In genomic region chr22:41946360-41947180, GRCh38 we compare ENCODE assay signal across 1 cellular context.
TF ChIP-seq lines count a peak whose summit lies in the region.

CENPM (minus strand) TSS chr22:41947152; CDS start chr22:41947076, 76 bp downstream.

TF ChIP-seq in H1, 55 proteins besides CTCF, POLR2A, EP300 and RAD21 (continued from another document):
- peak; percentile 54 for TF ChIP-seq SAP30 (IDR thresholded peaks at IDR 0.05; ENCODE audit: insufficient read depth, insufficient replicate concordance, low read length)
- peak; percentile 62 for TF ChIP-seq TAF1 (IDR thresholded peaks at IDR 0.05; ENCODE audit: low read depth, low read length)
- no peak for TF ChIP-seq SIRT6 (IDR thresholded peaks at IDR 0.05; ENCODE audit: low read length)
- TF ChIP-seq SUZ12 (IDR thresholded peaks at IDR 0.05; ENCODE audit: low read length) = no peak
- no peak for TF ChIP-seq MAFK (IDR thresholded peaks at IDR 0.05; ENCODE audit: low read depth, low read length)
- peak; percentile 53; the same call in 1 of the 2 replicates for TF ChIP-seq YY1 (IDR thresholded peaks at IDR 0.05; ENCODE audit: low read depth, low read length)
- peak; percentile 93 for TF ChIP-seq E2F6 (IDR thresholded peaks at IDR 0.05)
- TF ChIP-seq KDM4A (IDR thresholded peaks at IDR 0.05; ENCODE audit: low read depth, low read length, severe bottlenecking) = peak; percentile 96
- peak; percentile 84; the same call in 1 of the 2 replicates for TF ChIP-seq USF2 (IDR thresholded peaks at IDR 0.05; ENCODE audit: low read length)
- peak; percentile 89 for TF ChIP-seq CHD2 (IDR thresholded peaks at IDR 0.05; ENCODE audit: low read length)
- TF ChIP-seq CHD7 (IDR thresholded peaks at IDR 0.05; ENCODE audit: insufficient replicate concordance, low read length) = no peak
- peak; percentile 95 for TF ChIP-seq MAX (IDR thresholded peaks at IDR 0.05)
- TF ChIP-seq ASH2L (IDR thresholded peaks at IDR 0.05; ENCODE audit: low read length) = peak; percentile 79
- TF ChIP-seq CREB1 (IDR thresholded peaks at IDR 0.05) = peak; percentile 16; the same call in 1 of the 2 replicates
- no peak for TF ChIP-seq ZNF274 (IDR thresholded peaks at IDR 0.05; ENCODE audit: borderline replicate concordance, extremely low read depth, low read length)
- peak; percentile 98 for TF ChIP-seq SP1 (IDR thresholded peaks at IDR 0.05; ENCODE audit: low read depth, low read length)
- no peak for TF ChIP-seq CHD1 (IDR thresholded peaks at IDR 0.05; ENCODE audit: low read depth, low read length)
- TF ChIP-seq TBP (IDR thresholded peaks at IDR 0.05; ENCODE audit: low read depth, low read length) = peak; percentile 46; the same call in 1 of the 2 replicates
- peak; percentile 43 for TF ChIP-seq TAF7 (optimal IDR thresholded peaks at IDR 0.05; ENCODE audit: borderline replicate concordance, low read depth, low read length)
- TF ChIP-seq HDAC2 (IDR thresholded peaks at IDR 0.05; ENCODE audit: borderline replicate concordance in 1 of 2, low read depth in 2 of 2, low read length in 2 of 2) = peak in 1 of 2 experiments; percentile 82; a peak in 2 of 4 replicates
